11 cellular contexts compared by ENCODE assay signal in genomic region chr7:135757719-135758411, GRCh38. TPM values are rescaled to one million over a fixed set of nuclear protein-coding genes. Genes with fewer than 3 reads are reported as not detected.
DNase-seq lines count a peak whose midpoint lies in the region; ATAC-seq and TF ChIP-seq lines count a peak whose summit lies in the region.
"Had no signal": no experiment of that assay in that cellular context is flagged by ENCODE, and none has a peak within 500 bp of the region (broad histone marks: within the 10 kb centered on the region; RNA-seq: fewer than 3 reads in every experiment).

No MANE protein-coding gene starts in this region.

- H3K27me3 ChIP-seq in liver (ENCODE audit: control insufficient read depth in 4 of 4, insufficient read depth in 4 of 4, low read length in 3 of 4) (peaks cover 0 to 2% (median 0%) of the 10 kb centered on the region in 4 donors), testis (no peaks in the 10 kb centered on the region)

- H3K27ac ChIP-seq in liver (ENCODE audit: low read depth in 1 of 2, low read length in 2 of 2) (peak overlapping the region; percentile 62 to 66), testis (peak overlapping the region; percentile 33 to 75)

- TF ChIP-seq POLR2A in testis (IDR thresholded peaks at IDR 0.05): no peak

- no peak for ATAC-seq in activated CD4-positive, CD25-positive, alpha-beta regulatory T cell treated with anti-CD3 and anti-CD28 coated beads, Interleukin-2, amount 50 U/mL, for 24 hours
- no peak for ATAC-seq in GM18867 (IDR thresholded peaks at IDR 0.05; ENCODE audit: unreplicated experiment)
- ATAC-seq in HG03045 (IDR thresholded peaks at IDR 0.05; ENCODE audit: unreplicated experiment): no peak
- ATAC-seq: T-cell had no signal

- DNase-seq in M059J (ENCODE audit: low read depth): peak; percentile 78
- peak; percentile 71 for DNase-seq in choroid plexus epithelial cell (ENCODE audit: low read depth)
- peak; percentile 43 for DNase-seq in testis
- no peak for DNase-seq in activated naive CD4-positive, alpha-beta T cell treated with Interleukin-2 at 50 U/mL for 16 hours
- DNase-seq: NCI-H2029 treated with DMSO at 0.1 percent for 48 hours, T-cell had no signal

- no peaks in the 10 kb centered on the region for H3K4me1 ChIP-seq in liver (ENCODE audit: control insufficient read depth in 4 of 4, insufficient read depth in 4 of 4, low read length in 3 of 4)
- H3K4me1 ChIP-seq in testis: peaks cover 8% of the 10 kb centered on the region

- H3K36me3 ChIP-seq in liver (ENCODE audit: control insufficient read depth in 4 of 4, insufficient read depth in 3 of 4, low read depth in 1 of 4, low read length in 3 of 4): no peaks in the 10 kb centered on the region
- no peaks in the 10 kb centered on the region for H3K36me3 ChIP-seq in testis (ENCODE audit: low read depth, missing control alignments)

- H3K4me3 ChIP-seq in choroid plexus epithelial cell (ENCODE audit: low read depth, low read length): peak overlapping the region; percentile 15
- H3K4me3 ChIP-seq in liver (ENCODE audit: low read depth in 1 of 3, low read length in 3 of 3): no peak overlapping the region
- no peak overlapping the region for H3K4me3 ChIP-seq in testis

- H3K9ac ChIP-seq in liver (ENCODE audit: low read depth in 1 of 2, low read length in 2 of 2): no peak overlapping the region

- intact Hi-C loops in testis (cut with DNase I; ENCODE audit: low total_unique reads): no loop called here

- H3K9me3 ChIP-seq in liver (ENCODE audit: control insufficient read depth in 4 of 4, low read length in 3 of 4) (no peaks in the 10 kb centered on the region), testis (no peaks in the 10 kb centered on the region)

- WGBS in liver: 66% methylated on average over 8 of the region's 8 CpGs
- WGBS in testis, 2 donors: 49 to 61% methylated on average over 8 of the region's 8 CpGs

- no peak for TF ChIP-seq RAD21 in liver (IDR thresholded peaks at IDR 0.05)

- TF ChIP-seq CTCF in choroid plexus epithelial cell (conservative IDR thresholded peaks at IDR 0.05; ENCODE audit: low read depth, low read length) (no peak), liver (IDR thresholded peaks at IDR 0.05; ENCODE audit: low read depth, low read length, missing input control) (no peak), testis (IDR thresholded peaks at IDR 0.05) (no peak)

TF ChIP-seq in liver, 16 proteins besides CTCF, POLR2A, EP300 and RAD21:
- TF ChIP-seq REST (IDR thresholded peaks at IDR 0.05) (no peak), GABPA (IDR thresholded peaks at IDR 0.05 in 1 of 2, conservative IDR thresholded peaks at IDR 0.05 in 1 of 2) (no peak), NR2F2 (IDR thresholded peaks at IDR 0.05) (no peak), TAF1 (conservative IDR thresholded peaks at IDR 0.05) (no peak), ZBTB33 (IDR thresholded peaks at IDR 0.05) (no peak), EGR1 (IDR thresholded peaks at IDR 0.05; ENCODE audit: low read depth in 2 of 2) (no peak), JUND (IDR thresholded peaks at IDR 0.05) (no peak), RXRA (IDR thresholded peaks at IDR 0.05) (no peak)

RNA-seq across cellular contexts. Expression of gene FAM180A, which starts 9.3 kb away (rescaled TPM):
- 1.9 and 3.4 TPM in 2 replicates for total RNA-seq in M059J (2014; rRNA removed; shearing (Covaris generic))
- total RNA-seq in liver (10 to 100 TPM in 1 of 2 donors, under 1 TPM in 1; 0.19 to 10.5 TPM), testis (1 to 10 TPM; 2.1 to 2.7 TPM)
- polyA plus RNA-seq in liver (1 to 10 TPM; 4.1 to 7.0 TPM), testis (ENCODE audit: insufficient read depth, low read depth, low replicate concordance) (1.5 TPM)
- total RNA-seq: glomerular endothelial cell, T-cell had no signal

RNA-seq across cellular contexts. Expression of gene SLC13A4, which starts 29.9 kb away (rescaled TPM):
- total RNA-seq in M059J (2014; rRNA removed; shearing (Covaris generic)): 0.52 TPM in 1 of 2 replicates, not detected in the other
- total RNA-seq in liver (under 1 TPM; 0.14 to 0.17 TPM), testis (10 to 100 TPM; 19.0 to 33.0 TPM)
- polyA plus RNA-seq in liver (under 1 TPM; 0.01 to 0.06 TPM), testis (ENCODE audit: insufficient read depth, low read depth, low replicate concordance) (34.6 TPM)
- total RNA-seq: glomerular endothelial cell, T-cell had no signal

Comparison
In these comparisons a context has a peak if more than half of its experiments do, and no peak if none do; other contexts are left out.
1. RNA of gene SLC13A4, which starts 29.9 kb away (total RNA-seq): 19.0 to 33.0 TPM in testis; 0.14 to 0.17 TPM in liver and 0.52 TPM in M059J; every median in the first group is over 10 times any median in the second.